22 cellular contexts compared by ENCODE assay signal in genomic region chr7:117135553-117135891, GRCh38.
"Had no signal": no experiment of that assay in that cellular context is flagged by ENCODE, and none has a peak within 500 bp of the region (broad histone marks: within the 10 kb centered on the region; RNA-seq: fewer than 3 reads in every experiment).

No MANE protein-coding gene starts in this region.

- H3K4me1 ChIP-seq: breast epithelium had no signal

- H3K9me3 Mint-ChIP-seq: activated B cell treated with CpG ODN at 0.5 μM for 24 hours; effector memory CD8-positive, alpha-beta T cell; naive B cell; neural progenitor cell; T-helper 2 cell treated with Interferon-gamma antibody and Interleukin-4, amounts not matched to agents 5 μg/mL and 100 μg/mL, for 36 hours had no signal

- H3K36me3 ChIP-seq: breast epithelium, neural progenitor cell, ovary had no signal

- H2AFZ ChIP-seq: neural progenitor cell had no signal

- H3K27ac ChIP-seq: breast epithelium, epithelial cell of prostate, lower lobe of right lung, neural progenitor cell, ovary, tibial artery had no signal

- ATAC-seq: activated CD8-positive, alpha-beta T cell treated with anti-CD3 and anti-CD28 coated beads, Interleukin-2, amount 10 ng/mL, durations not matched to agents 7 days and 5 days; effector memory CD8-positive, alpha-beta T cell; left colon had no signal

- H3K4me2 ChIP-seq: neural progenitor cell had no signal

- H3K27ac Mint-ChIP-seq: activated B cell treated with CpG ODN at 0.5 μM for 24 hours; activated CD8-positive, alpha-beta T cell treated with anti-CD3 and anti-CD28 coated beads, Interleukin-2, amount 10 ng/mL, durations not matched to agents 7 days and 5 days; naive B cell; neural progenitor cell; T-helper 2 cell treated with Interferon-gamma antibody and Interleukin-4, amounts not matched to agents 5 μg/mL and 100 μg/mL, for 36 hours had no signal

- H3K27me3 Mint-ChIP-seq: activated B cell treated with CpG ODN at 0.5 μM for 24 hours; effector memory CD8-positive, alpha-beta T cell; naive B cell had no signal

- FAIRE-seq: frontal cortex, islet of Langerhans, urothelium cell line had no signal

- H3K36me3 Mint-ChIP-seq: naive B cell had no signal

- H3K4me1 Mint-ChIP-seq: activated B cell treated with CpG ODN at 0.5 μM for 24 hours, naive B cell, neural progenitor cell had no signal

- H3K9ac ChIP-seq: neural progenitor cell had no signal

- H3K4me3 Mint-ChIP-seq: activated B cell treated with CpG ODN at 0.5 μM for 24 hours; activated CD8-positive, alpha-beta T cell treated with anti-CD3 and anti-CD28 coated beads, Interleukin-2, amount 10 ng/mL, durations not matched to agents 7 days and 5 days; effector memory CD8-positive, alpha-beta T cell; naive B cell; neural progenitor cell had no signal

- H3K4me3 ChIP-seq: breast epithelium, lower lobe of right lung, neural progenitor cell, ovary, tibial artery had no signal

- H3K27me3 ChIP-seq: breast epithelium, neural progenitor cell, ovary, tibial artery had no signal

- H3K9me3 ChIP-seq: breast epithelium, lower lobe of right lung, ovary, tibial artery had no signal

- DNase-seq: activated B cell treated with CpG ODN at 0.5 μM for 24 hours; activated CD4-positive, alpha-beta T cell treated with anti-CD3 and anti-CD28 coated beads for 48 hours; activated CD8-positive, alpha-beta memory T cell treated with anti-CD3 and anti-CD28 coated beads, Interleukin-2, amount 50 U/mL, for 4 hours; activated CD8-positive, alpha-beta T cell treated with anti-CD3 and anti-CD28 coated beads, Interleukin-2, amount 10 ng/mL, durations not matched to agents 7 days and 5 days; activated gamma-delta T cell treated with Interleukin-2 at 50 U/mL for 16 hours; activated T-cell treated with anti-CD3 and anti-CD28 coated beads, Interleukin-2, amount 50 U/mL, for 48 hours; dermis blood vessel endothelial cell; effector memory CD8-positive, alpha-beta T cell; left colon; lower lobe of right lung; naive B cell; ovary; stimulated activated CD4-positive, alpha-beta T cell treated with anti-CD3 and anti-CD28 coated beads, Interleukin-12 subunit alpha, Interleukin-12 subunit beta, amount 100 ng/mL, for 4 hours; stimulated activated CD4-positive, alpha-beta T cell treated with anti-CD3 and anti-CD28 coated beads, Interleukin-2, amount 100 ng/mL, for 24 hours; tibial artery had no signal
